ENCODE assay signal across 27 cellular contexts in genomic region chr12:48135027-48135426, GRCh38. TPM values are rescaled to one million over a fixed set of nuclear protein-coding genes. Genes with fewer than 3 reads are reported as not detected.
A peak's percentile ranks its signal among the peaks of the same experiment; 100 is the strongest.
DNase-seq lines count a peak whose midpoint lies in the region; ATAC-seq, FAIRE-seq and TF ChIP-seq lines count a peak whose summit lies in the region.
"Had no signal": no experiment of that assay in that cellular context is flagged by ENCODE, and none has a peak within 500 bp of the region (broad histone marks: within the 10 kb centered on the region; RNA-seq: fewer than 3 reads in every experiment).

No MANE protein-coding gene starts in this region.

- no peak overlapping the region for H3K4me2 ChIP-seq in astrocyte (ENCODE audit: low read length)
- H3K4me2 ChIP-seq in SK-N-SH: no peak overlapping the region
- H3K4me2 ChIP-seq: BLaER1 had no signal

- POLR2A ChIA-PET in SK-N-SH (lab: Yijun Ruan, JAX): no interaction called here

- no peaks in the 10 kb centered on the region for H3K4me1 Mint-ChIP-seq in astrocyte (ENCODE audit: low read depth, unreplicated experiment)
- H3K4me1 Mint-ChIP-seq: CD14-positive monocyte; CD4-positive, alpha-beta memory T cell; CD4-positive, CD25-positive, alpha-beta regulatory T cell; CD8-positive, alpha-beta memory T cell had no signal

- TF ChIP-seq CTCF in astrocyte (IDR thresholded peaks at IDR 0.05; ENCODE audit: insufficient read depth, low read depth, low read length) (no peak), gastrocnemius medialis (IDR thresholded peaks at IDR 0.05 in 4 of 5, conservative IDR thresholded peaks at IDR 0.05 in 1 of 5) (no peak), SK-N-SH (IDR thresholded peaks at IDR 0.05) (no peak)

- H4K20me1 ChIP-seq in astrocyte (ENCODE audit: insufficient read depth, low read length) (peaks cover under 1% of the 10 kb centered on the region), SK-N-SH (ENCODE audit: insufficient read depth) (no peaks in the 10 kb centered on the region)
- H4K20me1 ChIP-seq: BLaER1 had no signal

- no peak overlapping the region for H3K27ac ChIP-seq in astrocyte (ENCODE audit: low read depth, low read length)
- peak overlapping the region; percentile 84 to 98 (median 93) for H3K27ac ChIP-seq in gastrocnemius medialis
- no peak overlapping the region for H3K27ac ChIP-seq in SK-N-SH (ENCODE audit: low read depth in 2 of 2, low read length in 1 of 2)
- H3K27ac ChIP-seq: BLaER1 had no signal

- no peaks in the 10 kb centered on the region for H3K9me2 ChIP-seq in SK-N-SH

- no peaks in the 10 kb centered on the region for H3K27me3 Mint-ChIP-seq in astrocyte (ENCODE audit: low read depth, unreplicated experiment)
- H3K27me3 Mint-ChIP-seq: CD4-positive, alpha-beta memory T cell; CD4-positive, CD25-positive, alpha-beta regulatory T cell; CD8-positive, alpha-beta memory T cell had no signal

- H3K4me1 ChIP-seq in astrocyte (ENCODE audit: insufficient read depth, low read length) (no peaks in the 10 kb centered on the region), gastrocnemius medialis (peaks cover 20 to 21% of the 10 kb centered on the region in 2 donors), SK-N-SH (ENCODE audit: control insufficient read depth in 1 of 2, insufficient read depth in 2 of 2, low read depth in 1 of 2, low read length in 1 of 2) (no peaks in the 10 kb centered on the region)
- H3K4me1 ChIP-seq: BE2C, BLaER1 had no signal

- no peaks in the 10 kb centered on the region for H3K9me3 ChIP-seq in astrocyte (ENCODE audit: insufficient read depth, low read depth, low read length)
- no peaks in the 10 kb centered on the region for H3K9me3 ChIP-seq in gastrocnemius medialis
- no peaks in the 10 kb centered on the region for H3K9me3 ChIP-seq in SK-N-SH
- H3K9me3 ChIP-seq: BE2C, BLaER1 had no signal

- H3K79me2 ChIP-seq in astrocyte (ENCODE audit: insufficient read depth, low read length) (no peaks in the 10 kb centered on the region), SK-N-SH (ENCODE audit: insufficient read depth) (no peaks in the 10 kb centered on the region)

- no peak for TF ChIP-seq POLR2A in gastrocnemius medialis (IDR thresholded peaks at IDR 0.05)

- no peak overlapping the region for H3K4me3 Mint-ChIP-seq in astrocyte (ENCODE audit: unreplicated experiment)
- H3K4me3 Mint-ChIP-seq: CD14-positive monocyte; CD4-positive, alpha-beta memory T cell; CD4-positive, CD25-positive, alpha-beta regulatory T cell; CD8-positive, alpha-beta memory T cell had no signal

- peaks cover 63% of the 10 kb centered on the region for H3K36me3 ChIP-seq in astrocyte (ENCODE audit: insufficient read depth, low read length)
- H3K36me3 ChIP-seq in gastrocnemius medialis: peaks cover 0 to 100% of the 10 kb centered on the region in 2 donors
- peaks cover 21 to 84% of the 10 kb centered on the region in 2 experiments for H3K36me3 ChIP-seq in SK-N-SH (replicated peaks in 1 of 2; ENCODE audit: control insufficient read depth in 1 of 2, insufficient read depth in 2 of 2, low read length in 1 of 2)

- CTCF ChIA-PET in SK-N-SH (lab: Yijun Ruan, JAX): no interaction called here

- WGBS in SK-N-SH (ENCODE audit: low lambda C conversion rate): 86% methylated on average over 5 of the region's 5 CpGs

- in situ Hi-C loops in gastrocnemius medialis (cut with MboI; ENCODE audit: low sequenced_read_pairs in 4 of 4): no loop called here

- no peak overlapping the region for H2AFZ ChIP-seq in astrocyte (ENCODE audit: low read depth, low read length)
- H2AFZ ChIP-seq in SK-N-SH (ENCODE audit: low read depth): no peak overlapping the region

- H3K9me3 Mint-ChIP-seq in astrocyte (ENCODE audit: unreplicated experiment): no peaks in the 10 kb centered on the region
- H3K9me3 Mint-ChIP-seq: CD14-positive monocyte; CD4-positive, alpha-beta memory T cell; CD4-positive, CD25-positive, alpha-beta regulatory T cell; CD8-positive, alpha-beta memory T cell had no signal

- FAIRE-seq in astrocyte (lab: Jason Lieb, UNC): no peak
- FAIRE-seq: A204.1, GM12878, GM12892, GM18507 had no signal

- TF ChIP-seq RAD21 in SK-N-SH (IDR thresholded peaks at IDR 0.05; ENCODE audit: low read length): no peak

- H3K27me3 ChIP-seq in astrocyte (ENCODE audit: insufficient read depth, low read length) (no peaks in the 10 kb centered on the region), gastrocnemius medialis (no peaks in the 10 kb centered on the region), SK-N-SH (ENCODE audit: insufficient read depth) (no peaks in the 10 kb centered on the region)
- H3K27me3 ChIP-seq: BE2C, BLaER1 had no signal

- H3K36me3 Mint-ChIP-seq in astrocyte (ENCODE audit: low read depth, unreplicated experiment): peaks cover 41% of the 10 kb centered on the region

- no peak for TF ChIP-seq EP300 in SK-N-SH (IDR thresholded peaks at IDR 0.05; ENCODE audit: borderline replicate concordance in 1 of 2, low read depth in 1 of 2, low read length in 1 of 2)

- no peak for DNase-seq in astrocyte (ENCODE audit: low read depth)
- no peak for DNase-seq in gastrocnemius medialis
- DNase-seq in stimulated activated CD4-positive, alpha-beta T cell treated with anti-CD3 and anti-CD28 coated beads, Interleukin-15, amount 100 ng/mL, for 24 hours: no peak
- DNase-seq in SK-N-SH: no peak
- DNase-seq: 8988T; ACHN; BE2C; C1 segment of cervical spinal cord; CD4-positive, alpha-beta memory T cell; CD4-positive, CD25-positive, alpha-beta regulatory T cell; CD8-positive, alpha-beta memory T cell; COR-L47; DMS 273 treated with DMSO at 0.1 percent for 48 hours; DMS153; DMS53; DMS79; DND-41; EL; GDM1 had no signal

- no peaks in the 10 kb centered on the region for H3F3A ChIP-seq in SK-N-SH (replicated peaks; ENCODE audit: insufficient read depth)

- H3K9ac ChIP-seq in astrocyte (ENCODE audit: low read length): no peak overlapping the region
- no peak overlapping the region for H3K9ac ChIP-seq in SK-N-SH
- H3K9ac ChIP-seq: BLaER1 had no signal

- ATAC-seq in esophagus mucosa (peak; percentile 29), gastrocnemius medialis (no peak), GM21381 (IDR thresholded peaks at IDR 0.05; ENCODE audit: unreplicated experiment) (no peak)
- ATAC-seq: GM12878 had no signal

- intact Hi-C loops in gastrocnemius medialis (cut with DNase I; ENCODE audit: low total_unique reads): no loop called here

- peak overlapping the region; percentile 34 for H3K27ac Mint-ChIP-seq in astrocyte (ENCODE audit: unreplicated experiment)
- H3K27ac Mint-ChIP-seq: CD4-positive, CD25-positive, alpha-beta regulatory T cell had no signal

- no peak overlapping the region for H3K4me3 ChIP-seq in astrocyte (ENCODE audit: insufficient read depth, low read depth, low read length)
- no peak overlapping the region for H3K4me3 ChIP-seq in gastrocnemius medialis
- H3K4me3 ChIP-seq in SK-N-SH (ENCODE audit: low read depth in 2 of 2, low read length in 1 of 2): no peak overlapping the region
- H3K4me3 ChIP-seq: BLaER1, GM12878 had no signal

TF ChIP-seq in SK-N-SH, 30 proteins besides CTCF, POLR2A, EP300 and RAD21:
- no peak for TF ChIP-seq RFX5 (IDR thresholded peaks at IDR 0.05; ENCODE audit: low read length)
- no peak for TF ChIP-seq FOSL2 (IDR thresholded peaks at IDR 0.05; ENCODE audit: borderline replicate concordance, low read depth)
- TF ChIP-seq FOXJ3 (CRISPR knock-in tag; IDR thresholded peaks at IDR 0.05): no peak
- TF ChIP-seq TEAD4 (IDR thresholded peaks at IDR 0.05; ENCODE audit: borderline replicate concordance, insufficient read depth): no peak
- no peak for TF ChIP-seq PBX3 (IDR thresholded peaks at IDR 0.05)
- TF ChIP-seq USF2 (IDR thresholded peaks at IDR 0.05; ENCODE audit: borderline replicate concordance, low read depth, low read length): no peak

RNA-seq across cellular contexts. Expression of gene PFKM, which starts 15.9 kb away (rescaled TPM):
- total RNA-seq in astrocyte: 69.7 and 80.3 TPM in 2 replicates
- total RNA-seq in esophagus mucosa: 24.7 TPM
- 1,000 to 10,000 TPM in 1 of 4 donors, 100 to 1,000 TPM in 3; 341 to 1,022 (median 763) TPM for total RNA-seq in gastrocnemius medialis
- 85.0 and 111 TPM in 2 replicates for polyA plus RNA-seq in SK-N-SH (2012; rRNA removed)
- polyA plus RNA-seq in SK-N-SH (2012; cell fraction: cytosol; rRNA removed): 75.2 and 79.2 TPM in 2 replicates
- polyA plus RNA-seq in SK-N-SH (2012; cell fraction: nucleus; rRNA removed): 120 and 183 TPM in 2 replicates

RNA-seq across cellular contexts. Expression of gene ASB8, which starts 22.3 kb away (rescaled TPM):
- total RNA-seq in astrocyte: 25.1 and 29.9 TPM in 2 replicates
- total RNA-seq in esophagus mucosa: 24.7 TPM
- total RNA-seq in gastrocnemius medialis: 100 to 1,000 TPM; 134 to 359 (median 210) TPM
- 13.8 and 16.9 TPM in 2 replicates for polyA plus RNA-seq in SK-N-SH (2012; rRNA removed)
- 14.8 and 15.0 TPM in 2 replicates for polyA plus RNA-seq in SK-N-SH (2012; cell fraction: cytosol; rRNA removed)
- 13.5 and 24.6 TPM in 2 replicates for polyA plus RNA-seq in SK-N-SH (2012; cell fraction: nucleus; rRNA removed)

RNA-seq across cellular contexts. Expression of gene SENP1, which starts 29.1 kb away (rescaled TPM):
- total RNA-seq in astrocyte: 13.6 and 14.1 TPM in 2 replicates
- 13.4 TPM for total RNA-seq in esophagus mucosa
- total RNA-seq in gastrocnemius medialis: 10 to 100 TPM in 3 of 4 donors, 1 to 10 TPM in 1; 8.7 to 19.1 (median 13.1) TPM
- 5.6 and 8.4 TPM in 2 replicates for polyA plus RNA-seq in SK-N-SH (2012; rRNA removed)
- 7.8 and 8.0 TPM in 2 replicates for polyA plus RNA-seq in SK-N-SH (2012; cell fraction: cytosol; rRNA removed)
- polyA plus RNA-seq in SK-N-SH (2012; cell fraction: nucleus; rRNA removed): 4.6 and 8.8 TPM in 2 replicates

RNA-seq across cellular contexts. Expression of gene CCDC184, which starts 48.4 kb away (rescaled TPM):
- total RNA-seq in astrocyte (3.3 and 3.5 TPM in 2 replicates), esophagus mucosa (0.20 TPM), gastrocnemius medialis (1 to 10 TPM in 2 of 4 donors, under 1 TPM in 2; 0.38 to 2.0 (median 1.1) TPM)
- polyA plus RNA-seq in SK-N-SH (2012; rRNA removed): 4.2 and 5.8 TPM in 2 replicates
- 4.1 and 5.0 TPM in 2 replicates for polyA plus RNA-seq in SK-N-SH (2012; cell fraction: cytosol; rRNA removed)
- 3.5 and 4.3 TPM in 2 replicates for polyA plus RNA-seq in SK-N-SH (2012; cell fraction: nucleus; rRNA removed)
- total RNA-seq: GM12878 had no signal
- polyA plus RNA-seq: CD14-positive monocyte, GM12878 had no signal

Comparison
In these comparisons a context has a peak if more than half of its experiments do, and no peak if none do; other contexts are left out.
1. H3K27ac ChIP-seq: peak in gastrocnemius medialis (4 of 4); none in astrocyte (single experiment) and SK-N-SH (0 of 2).